In genomic region chr16:1351215-1351581, GRCh38 we compare ENCODE assay signal across 8 cellular contexts. TPM values are rescaled to one million over a fixed set of nuclear protein-coding genes. Genes with fewer than 3 reads are reported as not detected.
DNase-seq lines count a peak whose midpoint lies in the region; ATAC-seq and TF ChIP-seq lines count a peak whose summit lies in the region.

No MANE protein-coding gene starts in this region.

- H3K4me1 ChIP-seq in colonic mucosa (peaks cover 4% of the 10 kb centered on the region), muscle layer of colon (ENCODE audit: insufficient read depth, low read length) (peaks cover 27% of the 10 kb centered on the region)

- no peaks in the 10 kb centered on the region for H3K9me3 ChIP-seq in colonic mucosa
- H3K9me3 ChIP-seq in muscle layer of colon (ENCODE audit: low read length), result no peaks in the 10 kb centered on the region

- DNase-seq in activated T-cell treated with anti-CD3 and anti-CD28 coated beads, Interleukin-2, amount 50 U/mL, for 24 hours, result no peak
- DNase-seq in activated T-cell treated with anti-CD3 and anti-CD28 coated beads for 4 hours (no peak), colonic mucosa (no peak)
- DNase-seq in effector CD4-positive, alpha-beta T cell, result no peak

- TF ChIP-seq RAD21 in Ishikawa (IDR thresholded peaks at IDR 0.05; ENCODE audit: low read depth), result no peak

- H3K27ac Mint-ChIP-seq in activated T-cell treated with anti-CD3 and anti-CD28 coated beads, Interleukin-2, amount 50 U/mL, for 24 hours, result peak overlapping the region; percentile 88

- H3K36me3 Mint-ChIP-seq in activated T-cell treated with anti-CD3 and anti-CD28 coated beads, Interleukin-2, amount 50 U/mL, for 24 hours (ENCODE audit: low read depth), result peaks cover 36% of the 10 kb centered on the region

- peak overlapping the region; percentile 85 for H3K4me3 Mint-ChIP-seq in activated T-cell treated with anti-CD3 and anti-CD28 coated beads, Interleukin-2, amount 50 U/mL, for 24 hours

- H3K9ac ChIP-seq in colonic mucosa (ENCODE audit: low read depth in 2 of 2, low read length in 2 of 2), result peak overlapping the region; percentile 90 to 91
- peak overlapping the region; percentile 41 for H3K9ac ChIP-seq in muscle layer of colon (ENCODE audit: low read length)

- no peaks in the 10 kb centered on the region for H3K27me3 ChIP-seq in colonic mucosa
- H3K27me3 ChIP-seq in muscle layer of colon (ENCODE audit: control insufficient read depth in 1 of 2, insufficient read depth in 2 of 2, low read length in 2 of 2), result no peaks in the 10 kb centered on the region

- TF ChIP-seq EP300 in Ishikawa (IDR thresholded peaks at IDR 0.05; ENCODE audit: borderline replicate concordance), result no peak

- H3K27me3 Mint-ChIP-seq in activated T-cell treated with anti-CD3 and anti-CD28 coated beads, Interleukin-2, amount 50 U/mL, for 24 hours, result no peaks in the 10 kb centered on the region

- TF ChIP-seq CTCF in colonic mucosa (IDR thresholded peaks at IDR 0.05), result no peak

- H3K27ac ChIP-seq in colonic mucosa (peak overlapping the region; percentile 53), muscle layer of colon (ENCODE audit: low read depth, low read length) (peak overlapping the region; percentile 78)

- no peaks in the 10 kb centered on the region for H3K9me3 Mint-ChIP-seq in activated T-cell treated with anti-CD3 and anti-CD28 coated beads, Interleukin-2, amount 50 U/mL, for 24 hours

- peak overlapping the region; percentile 99 for H3K4me3 ChIP-seq in colonic mucosa
- H3K4me3 ChIP-seq in muscle layer of colon (ENCODE audit: low read depth in 1 of 2, low read length in 2 of 2), result peak overlapping the region; percentile 92 to 97

- intact Hi-C loops in colonic mucosa (cut with DNase I), result no loop called here

- H3K36me3 ChIP-seq in colonic mucosa (no peaks in the 10 kb centered on the region), muscle layer of colon (ENCODE audit: insufficient read depth, low read length) (peaks cover 21% of the 10 kb centered on the region)

- peaks cover 39% of the 10 kb centered on the region for H3K4me1 Mint-ChIP-seq in activated T-cell treated with anti-CD3 and anti-CD28 coated beads, Interleukin-2, amount 50 U/mL, for 24 hours (ENCODE audit: low read depth)

- ATAC-seq in GM18519 (IDR thresholded peaks at IDR 0.05; ENCODE audit: low FRiP score, unreplicated experiment) (no peak), HG03442 (IDR thresholded peaks at IDR 0.05; ENCODE audit: unreplicated experiment) (no peak)

TF ChIP-seq in Ishikawa, 13 proteins besides CTCF, POLR2A, EP300 and RAD21:
- TF ChIP-seq MAX (IDR thresholded peaks at IDR 0.05) (peak; percentile 38; the same call in 1 of the 2 replicates), TEAD4 (IDR thresholded peaks at IDR 0.05) (no peak)

RNA-seq across cellular contexts. Expression of gene TSR3, which starts 0.5 kb away (rescaled TPM):
- total RNA-seq in colonic mucosa, result 10 to 100 TPM; 39.6 to 74.4 TPM

RNA-seq across cellular contexts. Expression of gene GNPTG, which starts 0.5 kb away (rescaled TPM):
- total RNA-seq in colonic mucosa, result 10 to 100 TPM; 48.2 to 59.1 TPM

RNA-seq across cellular contexts. Expression of gene BAIAP3, which starts 17.8 kb away (rescaled TPM):
- total RNA-seq in colonic mucosa, result 1 to 10 TPM; 5.5 to 9.8 TPM

RNA-seq across cellular contexts. Expression of gene UBE2I, which starts 41.8 kb away (rescaled TPM):
- 100 to 1,000 TPM; 101 to 143 TPM for total RNA-seq in colonic mucosa
